ENCODE assay signal across 15 cellular contexts in genomic region chr17:34665150-34665802, GRCh38.
A peak's percentile ranks its signal among the peaks of the same experiment; 100 is the strongest.
DNase-seq lines count a peak whose midpoint lies in the region; ATAC-seq, FAIRE-seq and TF ChIP-seq lines count a peak whose summit lies in the region.
"Had no signal": no experiment of that assay in that cellular context is flagged by ENCODE, and none has a peak within 500 bp of the region (broad histone marks: within the 10 kb centered on the region; RNA-seq: fewer than 3 reads in every experiment).

No MANE protein-coding gene starts in this region.

- no peak for TF ChIP-seq EP300 in H1 (IDR thresholded peaks at IDR 0.05; ENCODE audit: borderline replicate concordance in 1 of 2, low read depth in 2 of 2, low read length in 2 of 2)

- FAIRE-seq in H1 (lab: Jason Lieb, UNC), result no peak
- FAIRE-seq: pancreas, small intestine had no signal

- no peak overlapping the region for H3K4me3 Mint-ChIP-seq in stimulated activated naive CD8-positive, alpha-beta T cell treated with anti-CD3 and anti-CD28 coated beads, Interleukin-15, amount 100 ng/mL, for 72 hours
- H3K4me3 Mint-ChIP-seq: activated T-helper 1 cell treated with anti-CD3 and anti-CD28 coated beads, Interleukin-12 subunit alpha, Interleukin-12 subunit beta, Interleukin-2, Interleukin-4 antibody, amounts not matched to agents 30 ng/mL and 10 ng/mL and 1 ng/mL, durations not matched to agents 14 hours and 24 hours and 36 hours had no signal

- peak overlapping the region; percentile 68; the same call in 1 of the 2 replicates for H2BK12ac ChIP-seq in H1 (ENCODE audit: low read depth, low read length)

- H2BK20ac ChIP-seq in H1 (ENCODE audit: low read length), result peak overlapping the region; percentile 82

- CTCF ChIA-PET in H1 (lab: Charles Lee; ENCODE audit: partially characterized antibody), result interaction anchor here (0.7 to 1.2 kb wide), 2 partner anchors 27 to 130 kb away, joined by 3 to 4 read pairs; no protein-coding TSS in a partner anchor

- ATAC-seq in stimulated activated naive CD8-positive, alpha-beta T cell treated with anti-CD3 and anti-CD28 coated beads, Interleukin-15, amount 100 ng/mL, for 72 hours, result peak; percentile 61
- ATAC-seq in stimulated activated naive CD8-positive, alpha-beta T cell treated with anti-CD3 and anti-CD28 coated beads, Interleukin-15, Interleukin-2, amounts not matched to agents 100 U/mL and 50 U/mL, for 24 hours, result no peak
- no peak for ATAC-seq in GM21447 (IDR thresholded peaks at IDR 0.05; ENCODE audit: unreplicated experiment)
- ATAC-seq: HCT116, left colon had no signal

- peaks cover 4% of the 10 kb centered on the region; the same call in 1 of the 2 replicates for H3K23me2 ChIP-seq in H1 (ENCODE audit: low read depth, low read length)

- H3K23ac ChIP-seq in H1 (ENCODE audit: insufficient read length), result no peak overlapping the region

- TF ChIP-seq RAD21 in H1 (IDR thresholded peaks at IDR 0.05 in 1 of 2, conservative IDR thresholded peaks at IDR 0.05 in 1 of 2; ENCODE audit: low read depth in 2 of 2, low read length in 2 of 2), result no peak

- H3K27ac Mint-ChIP-seq in stimulated activated naive CD8-positive, alpha-beta T cell treated with anti-CD3 and anti-CD28 coated beads, Interleukin-15, amount 100 ng/mL, for 72 hours, result peak overlapping the region; percentile 23 to 42
- H3K27ac Mint-ChIP-seq: activated T-helper 1 cell treated with anti-CD3 and anti-CD28 coated beads, Interleukin-12 subunit alpha, Interleukin-12 subunit beta, Interleukin-2, Interleukin-4 antibody, amounts not matched to agents 30 ng/mL and 10 ng/mL and 1 ng/mL, durations not matched to agents 14 hours and 24 hours and 36 hours had no signal

- H3K4me2 ChIP-seq in H1 (ENCODE audit: insufficient read depth in 1 of 2, low read depth in 2 of 2, low read length in 2 of 2), result peak overlapping the region; percentile 47 to 82

- TF ChIP-seq POLR2A in NB4 (IDR thresholded peaks at IDR 0.05; ENCODE audit: extremely low read depth, insufficient read length) (no peak), H1 (IDR thresholded peaks at IDR 0.05; ENCODE audit: control extremely low read depth in 1 of 2, low read depth in 2 of 2, low read length in 2 of 2) (no peak)

- no peak overlapping the region for H3K27ac ChIP-seq in H1 (ENCODE audit: low read depth, low read length)
- H3K27ac ChIP-seq: pancreas, Peyer's patch, vagina had no signal

- H2BK5ac ChIP-seq in H1 (ENCODE audit: low read depth, low read length), result peak overlapping the region; percentile 85; the same call in 1 of the 2 replicates

- H2AK5ac ChIP-seq in H1 (ENCODE audit: low read depth, low read length), result no peak overlapping the region

- H4K5ac ChIP-seq in H1 (ENCODE audit: insufficient read length, low read depth, low read length), result peak overlapping the region; percentile 40

- no peaks in the 10 kb centered on the region for H3K36me3 ChIP-seq in H1 (ENCODE audit: control insufficient read depth in 2 of 4, insufficient read depth in 4 of 4, low read length in 3 of 4)
- H3K36me3 ChIP-seq: pancreas, Peyer's patch, vagina had no signal

- no peaks in the 10 kb centered on the region for H3K79me1 ChIP-seq in H1 (ENCODE audit: low read depth, low read length)

- no peaks in the 10 kb centered on the region for H3K79me2 ChIP-seq in H1 (ENCODE audit: control insufficient read depth in 1 of 2, insufficient read depth in 2 of 2, low read length in 2 of 2)

- H4K91ac ChIP-seq in H1 (replicated peaks; ENCODE audit: insufficient read length, low read length), result peak overlapping the region; percentile 83

- no peak overlapping the region for H3K4me3 ChIP-seq in NB4 (ENCODE audit: low read depth, low read length)
- peak overlapping the region in 3 of 4 experiments; percentile 17 to 41 (median 34); a peak in 5 of 8 replicates for H3K4me3 ChIP-seq in H1 (ENCODE audit: extremely low read depth in 1 of 4, insufficient read depth in 2 of 4, low read depth in 3 of 4, low read length in 4 of 4)
- H3K4me3 ChIP-seq: pancreas, Peyer's patch, vagina had no signal

- H3K9ac ChIP-seq in H1 (replicated peaks in 1 of 4; ENCODE audit: extremely low read depth in 1 of 4, low read depth in 3 of 4, low read length in 3 of 4), result no peak overlapping the region

- H3K4me1 ChIP-seq in H1 (replicated peaks in 1 of 4; ENCODE audit: control insufficient read depth in 3 of 4, insufficient read depth in 4 of 4, low read length in 3 of 4), result peaks cover 7 to 17% (median 12%) of the 10 kb centered on the region in 4 experiments
- H3K4me1 ChIP-seq: pancreas, Peyer's patch, vagina had no signal

- no peak overlapping the region for H3K14ac ChIP-seq in H1 (ENCODE audit: insufficient read length)

- peaks cover 13% of the 10 kb centered on the region for H3K4me1 Mint-ChIP-seq in stimulated activated naive CD8-positive, alpha-beta T cell treated with anti-CD3 and anti-CD28 coated beads, Interleukin-15, amount 100 ng/mL, for 72 hours

- H2BK15ac ChIP-seq in H1 (ENCODE audit: low read length), result no peak overlapping the region; the same call in 1 of the 2 replicates

- peak overlapping the region; percentile 91 for H3K4ac ChIP-seq in H1 (replicated peaks; ENCODE audit: insufficient read length, low read depth, low read length)

- 41% methylated on average over 11 of the region's 12 CpGs; no CpG with 5 or more reads in 1 of the 2 experiments for WGBS in H1 (ENCODE audit: extremely low coverage in 1 of 2, insufficient coverage in 1 of 2, insufficient read length in 1 of 2, insufficient replicate concordance in 2 of 2, low coverage in 1 of 2, low lambda C conversion rate in 2 of 2, missing lambda C conversion rate in 1 of 2), 2 experiments

- peak overlapping the region; percentile 37 for H3K56ac ChIP-seq in H1 (replicated peaks; ENCODE audit: insufficient read length, low read depth, low read length)

- no peaks in the 10 kb centered on the region for H3K9me3 Mint-ChIP-seq in stimulated activated naive CD8-positive, alpha-beta T cell treated with anti-CD3 and anti-CD28 coated beads, Interleukin-15, amount 100 ng/mL, for 72 hours
- H3K9me3 Mint-ChIP-seq: activated T-helper 1 cell treated with anti-CD3 and anti-CD28 coated beads, Interleukin-12 subunit alpha, Interleukin-12 subunit beta, Interleukin-2, Interleukin-4 antibody, amounts not matched to agents 30 ng/mL and 10 ng/mL and 1 ng/mL, durations not matched to agents 14 hours and 24 hours and 36 hours had no signal

- DNase-seq in stimulated activated naive CD8-positive, alpha-beta T cell treated with anti-CD3 and anti-CD28 coated beads, Interleukin-15, amount 100 ng/mL, for 72 hours, result no peak
- DNase-seq in stimulated activated naive CD8-positive, alpha-beta T cell treated with anti-CD3 and anti-CD28 coated beads, Interleukin-15, Interleukin-2, amounts not matched to agents 100 U/mL and 50 U/mL, for 24 hours, result no peak
- peak; percentile 94 for DNase-seq in NB4 (ENCODE audit: low read depth)
- peak in 1 of 2 experiments; percentile 53 for DNase-seq in H1 (ENCODE audit: low read depth in 1 of 2, low spot score in 2 of 2)
- no peak for DNase-seq in dermis blood vessel endothelial cell
- DNase-seq in globus pallidus (ENCODE audit: low spot score), result no peak
- DNase-seq: IMR-90, left colon, Peyer's patch, small intestine had no signal

- H3K27me3 ChIP-seq in H1 (replicated peaks in 1 of 4; ENCODE audit: control insufficient read depth in 3 of 4, extremely low read depth in 1 of 4, insufficient read depth in 3 of 4, low read length in 3 of 4), result no peaks in the 10 kb centered on the region; a peak in 1 of 7 replicates
- H3K27me3 ChIP-seq: pancreas, Peyer's patch, vagina had no signal

- peak overlapping the region; percentile 82 for H2BK120ac ChIP-seq in H1 (replicated peaks; ENCODE audit: low read depth, low read length)

- H3K27me3 Mint-ChIP-seq in stimulated activated naive CD8-positive, alpha-beta T cell treated with anti-CD3 and anti-CD28 coated beads, Interleukin-15, amount 100 ng/mL, for 72 hours, result no peaks in the 10 kb centered on the region

- no peaks in the 10 kb centered on the region for H3K9me3 ChIP-seq in H1 (ENCODE audit: insufficient read depth in 2 of 2, low read depth in 1 of 2, low read length in 1 of 2)
- H3K9me3 ChIP-seq: pancreas, Peyer's patch, vagina had no signal

- POLR2A ChIA-PET in H1 (lab: Charles Lee; ENCODE audit: partially characterized antibody), result interaction anchor here (1.2 kb wide), 1 partner anchor 112 kb away, joined by 3 read pairs; no protein-coding TSS in a partner anchor

- TF ChIP-seq CTCF in NB4 (IDR thresholded peaks at IDR 0.05; ENCODE audit: low read depth, low read length) (no peak), H1 (IDR thresholded peaks at IDR 0.05; ENCODE audit: control extremely low read depth in 1 of 3, insufficient read depth in 1 of 3, low read depth in 1 of 3, low read length in 3 of 3) (no peak)

- H4K8ac ChIP-seq in H1 (ENCODE audit: extremely low read depth, insufficient read depth, low read length), result no peak overlapping the region

- no peaks in the 10 kb centered on the region for H4K20me1 ChIP-seq in H1 (replicated peaks in 1 of 2; ENCODE audit: control insufficient read depth in 1 of 2, insufficient read depth in 2 of 2, low read length in 2 of 2)

- H2AFZ ChIP-seq in H1 (ENCODE audit: low read length), result peak overlapping the region; percentile 82; the same call in 1 of the 2 replicates

- peak overlapping the region; percentile 86 for H3K18ac ChIP-seq in H1 (ENCODE audit: extremely low read depth, low read length)

TF ChIP-seq in H1, 55 proteins besides CTCF, POLR2A, EP300 and RAD21 (continues in another document):
- TF ChIP-seq CEBPB (IDR thresholded peaks at IDR 0.05; ENCODE audit: low read depth, low read length) (no peak), GABPA (IDR thresholded peaks at IDR 0.05; ENCODE audit: borderline replicate concordance, insufficient read depth, low read length) (no peak), EZH2 (IDR thresholded peaks at IDR 0.05; ENCODE audit: low read depth, low read length, severe bottlenecking) (no peak), E2F6 (IDR thresholded peaks at IDR 0.05) (peak; percentile 67), EGR1 (IDR thresholded peaks at IDR 0.05; ENCODE audit: borderline replicate concordance, low read depth, low read length) (no peak), MAX (IDR thresholded peaks at IDR 0.05) (peak; percentile 31), HDAC2 (IDR thresholded peaks at IDR 0.05; ENCODE audit: borderline replicate concordance in 1 of 2, low read depth in 2 of 2, low read length in 2 of 2) (no peak), TAF1 (IDR thresholded peaks at IDR 0.05; ENCODE audit: low read depth, low read length) (0 out of 2 replicates have a peak, but pooled peaks have one; percentile 4)
